ENCODE assay signal across 8 cellular contexts in genomic region chr10:6144609-6145413, GRCh38. TPM values are rescaled to one million over a fixed set of nuclear protein-coding genes. Genes with fewer than 3 reads are reported as not detected.
DNase-seq lines count a peak whose midpoint lies in the region; ATAC-seq and TF ChIP-seq lines count a peak whose summit lies in the region.

No MANE protein-coding gene starts in this region.

- peak; percentile 72 for ATAC-seq in HG03175 (IDR thresholded peaks at IDR 0.05; ENCODE audit: unreplicated experiment)

- in situ Hi-C loops in GM18951 (cut with MboI; ENCODE audit: low sequenced_read_pairs, unreplicated experiment), result no loop called here

- no peaks in the 10 kb centered on the region for H3F3A ChIP-seq in OCI-LY1 (ENCODE audit: insufficient read depth, low read length)

- no peak for TF ChIP-seq CTCF in AG10803 (conservative IDR thresholded peaks at IDR 0.05; ENCODE audit: low read length)
- TF ChIP-seq CTCF in OCI-LY1 (IDR thresholded peaks at IDR 0.05; ENCODE audit: low read length), result no peak

- DNase-seq in AG10803 (ENCODE audit: low read depth) (peak; percentile 78), activated T-cell treated with anti-CD3 and anti-CD28 coated beads for 24 hours (ENCODE audit: low read depth) (peak; percentile 79), epithelial cell of prostate (ENCODE audit: low read depth, low spot score) (no peak), mucosa of gallbladder (ENCODE audit: low spot score) (peak; percentile 88)
- DNase-seq in stimulated activated CD8-positive, alpha-beta memory T cell treated with anti-CD3 and anti-CD28 coated beads, Interleukin-4, amount 100 ng/mL, for 24 hours (ENCODE audit: low read depth), result peak; percentile 86

- no peaks in the 10 kb centered on the region for H3K27me3 ChIP-seq in OCI-LY1 (ENCODE audit: insufficient read depth, low read length)

- H3K9me2 ChIP-seq in OCI-LY1 (ENCODE audit: low read depth, low read length), result no peaks in the 10 kb centered on the region

- H4K20me1 ChIP-seq in OCI-LY1 (ENCODE audit: insufficient read depth, low read length), result no peaks in the 10 kb centered on the region

- TF ChIP-seq POLR2A in GM18951 (IDR thresholded peaks at IDR 0.05; ENCODE audit: extremely low read depth, insufficient read depth, insufficient read length), result peak; percentile 81

- H3K79me2 ChIP-seq in OCI-LY1 (ENCODE audit: insufficient read depth, low read length), result no peaks in the 10 kb centered on the region

- H3K27ac ChIP-seq in OCI-LY1 (ENCODE audit: low read depth, low read length, poor library complexity, severe bottlenecking), result peak overlapping the region; percentile 52
- H3K27ac ChIP-seq in epithelial cell of prostate, result peak overlapping the region; percentile 40

- peaks cover 55% of the 10 kb centered on the region for H3K4me1 ChIP-seq in OCI-LY1 (ENCODE audit: insufficient read depth, low read length, severe bottlenecking)

- H3K4me3 ChIP-seq in AG10803 (ENCODE audit: low read length), result peak overlapping the region; percentile 65
- peak overlapping the region; percentile 93 for H3K4me3 ChIP-seq in OCI-LY1 (ENCODE audit: low read depth, low read length, poor library complexity, severe bottlenecking)

- H3K9ac ChIP-seq in OCI-LY1 (ENCODE audit: low read length), result peak overlapping the region; percentile 89

- peak overlapping the region; percentile 81; the same call in 1 of the 2 replicates for H2AFZ ChIP-seq in OCI-LY1 (ENCODE audit: low read length)

- 0 out of 2 replicates have a peak, but pooled peaks cover 5% of the 10 kb centered on the region for H3K36me3 ChIP-seq in OCI-LY1 (ENCODE audit: insufficient read depth, low read length)

- H3K9me3 ChIP-seq in OCI-LY1 (ENCODE audit: low read length), result no peaks in the 10 kb centered on the region

- H3K4me2 ChIP-seq in OCI-LY1 (ENCODE audit: low read length), result peak overlapping the region; percentile 86

RNA-seq across cellular contexts. Expression of gene RBM17, which starts 56.0 kb away (rescaled TPM):
- total RNA-seq in mucosa of gallbladder, result 65.5 TPM

RNA-seq across cellular contexts. Expression of gene PFKFB3, which starts 57.9 kb away (rescaled TPM):
- 100 TPM for total RNA-seq in mucosa of gallbladder
